ENCODE assay signal across 8 cellular contexts in genomic region chr3:129827765-129828164, GRCh38.
DNase-seq lines count a peak whose midpoint lies in the region; ATAC-seq and TF ChIP-seq lines count a peak whose summit lies in the region.
"Had no signal": no experiment of that assay in that cellular context is flagged by ENCODE, and none has a peak within 500 bp of the region (broad histone marks: within the 10 kb centered on the region; RNA-seq: fewer than 3 reads in every experiment).

No MANE protein-coding gene starts in this region.

- no peak for TF ChIP-seq POLR2A in gastrocnemius medialis (IDR thresholded peaks at IDR 0.05)

- H3K27ac Mint-ChIP-seq in mesothelial cell of epicardium = no peak overlapping the region

- intact Hi-C loops in gastrocnemius medialis (cut with DNase I; ENCODE audit: low total_unique reads) = loop anchor here (5.0 kb wide), 1 partner anchor 445 kb away; no protein-coding TSS in a partner anchor

- no peaks in the 10 kb centered on the region for H3K36me3 ChIP-seq in gastrocnemius medialis

- no peak overlapping the region for H3K4me3 Mint-ChIP-seq in mesothelial cell of epicardium

- TF ChIP-seq CTCF in gastrocnemius medialis (IDR thresholded peaks at IDR 0.05 in 4 of 5, conservative IDR thresholded peaks at IDR 0.05 in 1 of 5) = no peak
- TF ChIP-seq CTCF in mesothelial cell of epicardium (IDR thresholded peaks at IDR 0.05; ENCODE audit: unreplicated experiment) = no peak

- peak; percentile 84 for ATAC-seq in GM19025 (IDR thresholded peaks at IDR 0.05; ENCODE audit: low read depth, unreplicated experiment)
- peak; percentile 83 for ATAC-seq in HG02870 (IDR thresholded peaks at IDR 0.05; ENCODE audit: unreplicated experiment)
- no peak for ATAC-seq in gastrocnemius medialis
- ATAC-seq: K562 had no signal

- H3K9me3 ChIP-seq in gastrocnemius medialis = no peaks in the 10 kb centered on the region

- no peaks in the 10 kb centered on the region for H3K9me3 Mint-ChIP-seq in mesothelial cell of epicardium

- peaks cover 21 to 28% of the 10 kb centered on the region in 2 donors for H3K4me1 ChIP-seq in gastrocnemius medialis

- H3K36me3 Mint-ChIP-seq in mesothelial cell of epicardium = no peaks in the 10 kb centered on the region

- H3K4me3 ChIP-seq in gastrocnemius medialis = no peak overlapping the region
- H3K4me3 ChIP-seq: K562 had no signal

- H3K27me3 ChIP-seq in gastrocnemius medialis = no peaks in the 10 kb centered on the region

- no peak overlapping the region for H3K27ac ChIP-seq in gastrocnemius medialis

- H3K27me3 Mint-ChIP-seq in mesothelial cell of epicardium (ENCODE audit: low read depth) = no peaks in the 10 kb centered on the region

- in situ Hi-C loops in gastrocnemius medialis (cut with MboI; ENCODE audit: low sequenced_read_pairs in 4 of 4) = loop anchor here in 3 of 4 donors (10.0 to 25.0 kb wide), 3 partner anchors 173 to 340 kb away; no protein-coding TSS in a partner anchor

- DNase-seq in T-helper 22 cell (ENCODE audit: low read depth) (peak; percentile 0), gastrocnemius medialis (peak; percentile 10 to 28), T1000 (lab: John Stamatoyannopoulos, UW) (no peak), medulla oblongata (ENCODE audit: extremely low spot score) (no peak), mesothelial cell of epicardium (ENCODE audit: low spot score in 2 of 2, unreplicated experiment in 2 of 2) (no peak)

- no peaks in the 10 kb centered on the region for H3K4me1 Mint-ChIP-seq in mesothelial cell of epicardium

Comparison
In these comparisons a context has a peak if more than half of its experiments do, and no peak if none do; other contexts are left out.
1. ATAC-seq: peak in GM19025 (single experiment) and HG02870 (single experiment); none in gastrocnemius medialis (0 of 2).
2. DNase-seq: peak in T-helper 22 cell (single experiment) and gastrocnemius medialis (2 of 2); none in T1000 (single experiment), medulla oblongata (single experiment) and mesothelial cell of epicardium (0 of 2).